In the genomic region with DNA sequence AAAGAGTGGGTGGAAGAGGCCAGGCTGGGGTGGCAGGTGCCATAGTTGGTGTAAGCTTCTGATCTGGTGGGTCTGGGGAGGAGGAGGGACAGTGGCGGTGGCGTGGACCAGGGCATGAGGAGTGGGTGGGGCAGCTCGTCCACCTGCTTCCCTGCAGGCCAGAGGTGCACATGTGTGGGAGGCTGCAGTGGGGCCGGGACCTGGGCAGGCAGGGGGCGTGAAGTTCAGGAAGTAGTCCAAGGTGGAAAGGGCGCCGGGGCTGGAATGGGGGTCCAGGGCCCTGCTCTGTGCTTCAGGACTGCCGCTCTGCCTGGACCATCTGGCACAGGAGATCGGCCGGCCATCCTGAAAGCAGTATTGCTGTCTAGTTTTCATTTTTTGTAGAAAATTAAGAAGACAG, we compare ENCODE assay signal across 15 cellular contexts. TPM values are rescaled to one million over a fixed set of nuclear protein-coding genes. Genes with fewer than 3 reads are reported as not detected.
"Had no signal": no experiment of that assay in that cellular context is flagged by ENCODE, and none has a peak within 500 bp of the region (broad histone marks: within the 10 kb centered on the region; RNA-seq: fewer than 3 reads in every experiment).

No MANE protein-coding gene starts in this region.

- H3K4me1 Mint-ChIP-seq: mesothelial cell of epicardium; stimulated activated effector memory CD8-positive, alpha-beta T cell treated with anti-CD3 and anti-CD28 coated beads, Interleukin-12 subunit alpha, Interleukin-12 subunit beta, amount 100 ng/mL, for 72 hours had no signal

- H3K36me3 Mint-ChIP-seq: mesothelial cell of epicardium; stimulated activated effector memory CD8-positive, alpha-beta T cell treated with anti-CD3 and anti-CD28 coated beads, Interleukin-12 subunit alpha, Interleukin-12 subunit beta, amount 100 ng/mL, for 72 hours had no signal

- H3K4me3 Mint-ChIP-seq: activated T-cell treated with anti-CD3 and anti-CD28 coated beads, Interleukin-2, amount 50 U/mL, for 24 hours; mesothelial cell of epicardium; stimulated activated effector memory CD8-positive, alpha-beta T cell treated with anti-CD3 and anti-CD28 coated beads, Interleukin-12 subunit alpha, Interleukin-12 subunit beta, amount 100 ng/mL, for 72 hours had no signal

- H3K4me1 ChIP-seq: heart left ventricle, left ventricle myocardium inferior, vagina had no signal

- H3K36me3 ChIP-seq: heart left ventricle, left ventricle myocardium inferior, vagina had no signal

- H3K27ac Mint-ChIP-seq: activated T-cell treated with anti-CD3 and anti-CD28 coated beads, Interleukin-2, amount 50 U/mL, for 24 hours; mesothelial cell of epicardium; stimulated activated effector memory CD8-positive, alpha-beta T cell treated with anti-CD3 and anti-CD28 coated beads, Interleukin-12 subunit alpha, Interleukin-12 subunit beta, amount 100 ng/mL, for 72 hours had no signal

- H3K9me3 ChIP-seq: vagina had no signal

- ATAC-seq: stimulated activated effector memory CD8-positive, alpha-beta T cell treated with anti-CD3 and anti-CD28 coated beads, Interleukin-12 subunit alpha, Interleukin-12 subunit beta, amount 100 ng/mL, for 72 hours had no signal

- DNase-seq: activated gamma-delta T cell treated with Interleukin-2 at 50 U/mL for 16 hours; activated T-cell treated with anti-CD3 and anti-CD28 coated beads, Interleukin-2, amount 50 U/mL, for 24 hours; effector CD4-positive, alpha-beta T cell; heart left ventricle; left ventricle myocardium inferior had no signal

- H3K27me3 ChIP-seq: vagina had no signal

- H3K27ac ChIP-seq: heart left ventricle, left ventricle myocardium inferior, skin epidermis, vagina had no signal

- H3K27me3 Mint-ChIP-seq: activated T-cell treated with anti-CD3 and anti-CD28 coated beads, Interleukin-2, amount 50 U/mL, for 24 hours had no signal

- H3K4me3 ChIP-seq: heart left ventricle, left ventricle myocardium inferior, skin epidermis, vagina had no signal

RNA-seq across cellular contexts. Expression of a gene that starts 15.9 kb away (rescaled TPM):
- total RNA-seq: astrocyte, fibroblast of lung, left ventricle myocardium inferior, myocyte had no signal

RNA-seq across cellular contexts. Expression of a gene that starts 16.0 kb away (rescaled TPM):
- total RNA-seq: astrocyte, fibroblast of lung, frontal cortex, heart left ventricle, left ventricle myocardium inferior, mesothelial cell of epicardium, myocyte, temporal lobe, vagina had no signal
- polyA plus RNA-seq: fibroblast of lung, heart left ventricle, keratinocyte had no signal
